In the genomic region with DNA sequence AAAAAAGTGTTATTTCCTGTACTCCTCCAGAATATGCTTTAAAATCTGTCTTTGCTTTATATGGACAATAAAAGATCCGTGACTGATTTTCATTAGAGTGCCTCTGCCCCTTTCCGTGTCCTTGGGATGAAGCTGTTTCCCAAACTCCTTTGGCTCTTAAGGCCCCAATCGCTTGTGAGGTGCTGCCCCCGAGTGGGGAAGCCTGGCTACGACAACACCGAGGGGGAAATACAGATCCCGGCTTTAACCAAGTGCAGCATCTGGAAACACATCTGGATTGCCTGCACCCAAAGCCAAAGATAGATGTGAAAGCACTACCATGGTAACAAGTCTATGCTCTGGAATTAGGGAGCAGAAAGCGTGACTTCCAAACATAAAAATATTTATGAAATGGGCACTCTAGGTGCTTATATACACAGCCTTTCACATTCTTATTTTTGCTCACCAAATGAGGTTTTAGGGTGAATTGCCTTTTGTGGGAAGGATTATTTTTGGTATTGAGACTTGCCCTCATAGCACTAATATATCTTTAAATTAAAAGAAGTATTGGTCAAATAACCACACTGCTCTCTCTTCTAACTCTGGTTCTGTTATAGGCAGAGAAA, we compare ENCODE assay signal across 7 cellular contexts. TPM values are rescaled to one million over a fixed set of nuclear protein-coding genes. Genes with fewer than 3 reads are reported as not detected.
A peak's percentile ranks its signal among the peaks of the same experiment; 100 is the strongest.
DNase-seq lines count a peak whose midpoint lies in the region; ATAC-seq lines count a peak whose summit lies in the region.

No MANE protein-coding gene starts in this region.

- ATAC-seq in HG03460 (IDR thresholded peaks at IDR 0.05; ENCODE audit: unreplicated experiment) = no peak

- no peaks in the 10 kb centered on the region for H3K9me3 ChIP-seq in MG63

- peak; percentile 38 for DNase-seq in GM04504 (ENCODE audit: low read depth)
- DNase-seq in MG63 = peak; percentile 53
- peak; percentile 41 for DNase-seq in SKM-1 treated with dmso at 0.1 percent for 144 hours (lab: John Stamatoyannopoulos, UW; ENCODE audit: unreplicated experiment)
- DNase-seq in brain pericyte (ENCODE audit: low read depth, low spot score) = peak; percentile 29
- peak; percentile 87 for DNase-seq in iPS-NIHi7 (ENCODE audit: extremely low spot score)
- peak; percentile 36 for DNase-seq in stimulated activated CD4-positive, alpha-beta T cell treated with anti-CD3 and anti-CD28 coated beads, Interleukin-12 subunit alpha, Interleukin-12 subunit beta, amount 100 ng/mL, for 4 hours

- H3K27me3 ChIP-seq in MG63 = no peaks in the 10 kb centered on the region

- no peak overlapping the region for H3K4me3 ChIP-seq in MG63

- peaks cover 5% of the 10 kb centered on the region; the same call in 1 of the 2 replicates for H3K36me3 ChIP-seq in MG63

RNA-seq across cellular contexts. Expression of a gene that starts 40.6 kb away (rescaled TPM):
- not detected in 2 replicates for total RNA-seq in MG63 (2014; rRNA removed; shearing (Covaris generic); ENCODE audit: low replicate concordance)

Comparison
In these comparisons a context has a peak if more than half of its experiments do, and no peak if none do; other contexts are left out.
1. DNase-seq: peak in every context shown above with its lines; median percentile 87 in iPS-NIHi7; 53 in MG63; 41 in SKM-1 treated with dmso at 0.1 percent for 144 hours; 38 in GM04504; 36 in stimulated activated CD4-positive, alpha-beta T cell treated with anti-CD3 and anti-CD28 coated beads, Interleukin-12 subunit alpha, Interleukin-12 subunit beta, amount 100 ng/mL, for 4 hours; 29 in brain pericyte.